Comparison of ENCODE assay signal across 17 cellular contexts in genomic region chr16:87319997-87320491, GRCh38. TPM values are rescaled to one million over a fixed set of nuclear protein-coding genes. Genes with fewer than 3 reads are reported as not detected.
DNase-seq lines count a peak whose midpoint lies in the region; ATAC-seq, FAIRE-seq and TF ChIP-seq lines count a peak whose summit lies in the region.
"Had no signal": no experiment of that assay in that cellular context is flagged by ENCODE, and none has a peak within 500 bp of the region (broad histone marks: within the 10 kb centered on the region; RNA-seq: fewer than 3 reads in every experiment).

No MANE protein-coding gene starts in this region.

- H3K27ac ChIP-seq in HepG2 (ENCODE audit: extremely low read length, insufficient read depth, low read length) (no peak overlapping the region), right lobe of liver (no peak overlapping the region), osteoblast (ENCODE audit: low read depth, low read length) (no peak overlapping the region)
- H3K27ac ChIP-seq: BLaER1 treated with 17β-estradiol and CSF1 and Interleukin-3, amounts not matched to agents 10 nM and 100 nM had no signal

- intact Hi-C loops in HepG2 (cut with micrococcal nuclease; ENCODE audit: unreplicated experiment), result loop anchor here (5.0 kb wide), 1 partner anchor 37 kb away; no protein-coding TSS in a partner anchor
- intact Hi-C loops in right lobe of liver (cut with DNase I), result loop anchor here (10.0 kb wide), 1 partner anchor 55 kb away; no protein-coding TSS in a partner anchor
- intact Hi-C loops in activated T-helper 1 cell treated with anti-CD3 and anti-CD28 coated beads, Interleukin-12 subunit alpha, Interleukin-12 subunit beta, Interleukin-2, Interleukin-4 antibody, amounts not matched to agents 30 ng/mL and 10 ng/mL and 1 ng/mL, durations not matched to agents 14 hours and 24 hours and 36 hours (cut with micrococcal nuclease), result loop anchor here (5.0 to 10.0 kb wide), 5 partner anchors 145 to 763 kb away; partner anchors contain the start of genes KLHDC4 and MTHFSD
- intact Hi-C loops in head of caudate nucleus (cut with DNase I), result loop anchor here (5.0 to 10.0 kb wide), 3 partner anchors 62 to 315 kb away; partner anchors contain the start of gene FBXO31

- H3K4me2 ChIP-seq in HepG2 (ENCODE audit: low read depth, low read length) (no peak overlapping the region), osteoblast (ENCODE audit: insufficient read depth, low read length) (no peak overlapping the region)

- ATAC-seq in HepG2 (no peak), right lobe of liver (no peak)

- peaks cover 5 to 18% of the 10 kb centered on the region in 2 experiments; a peak in 3 of 5 replicates for H3K36me3 ChIP-seq in HepG2 (replicated peaks in 1 of 2; ENCODE audit: control insufficient read depth in 1 of 2, insufficient read depth in 2 of 2, low read length in 2 of 2)
- H3K36me3 ChIP-seq in right lobe of liver, result no peaks in the 10 kb centered on the region
- no peaks in the 10 kb centered on the region for H3K36me3 ChIP-seq in osteoblast (ENCODE audit: insufficient read depth, low read length)
- H3K36me3 ChIP-seq: HAP-1 had no signal

- FAIRE-seq in HepG2 (lab: Jason Lieb, UNC), result no peak
- FAIRE-seq: GM19239, H1 had no signal

- H3K36me3 Mint-ChIP-seq in activated T-helper 1 cell treated with anti-CD3 and anti-CD28 coated beads, Interleukin-12 subunit alpha, Interleukin-12 subunit beta, Interleukin-2, Interleukin-4 antibody, amounts not matched to agents 30 ng/mL and 10 ng/mL and 1 ng/mL, durations not matched to agents 14 hours and 24 hours and 36 hours (ENCODE audit: low read depth), result peaks cover 10% of the 10 kb centered on the region
- H3K36me3 Mint-ChIP-seq: CD4-positive, CD25-positive, alpha-beta regulatory T cell had no signal

- H3K9me3 Mint-ChIP-seq in activated T-helper 1 cell treated with anti-CD3 and anti-CD28 coated beads, Interleukin-12 subunit alpha, Interleukin-12 subunit beta, Interleukin-2, Interleukin-4 antibody, amounts not matched to agents 30 ng/mL and 10 ng/mL and 1 ng/mL, durations not matched to agents 14 hours and 24 hours and 36 hours, result no peaks in the 10 kb centered on the region
- H3K9me3 Mint-ChIP-seq: CD4-positive, CD25-positive, alpha-beta regulatory T cell; HFFc6 had no signal

- BruUV-seq in HepG2 (replicated peaks; lab: Mats Ljungman, UMichigan), result no TSS peak

- no peaks in the 10 kb centered on the region; a peak in 1 of 5 replicates for H3K27me3 ChIP-seq in HepG2 (ENCODE audit: control insufficient read depth in 1 of 2, insufficient read depth in 2 of 2, low read length in 2 of 2)
- no peaks in the 10 kb centered on the region for H3K27me3 ChIP-seq in right lobe of liver
- no peaks in the 10 kb centered on the region for H3K27me3 ChIP-seq in osteoblast (ENCODE audit: insufficient read depth, low read length)
- H3K27me3 ChIP-seq: BLaER1 treated with 17β-estradiol and CSF1 and Interleukin-3, amounts not matched to agents 10 nM and 100 nM had no signal

- TF ChIP-seq EP300 in HepG2 (IDR thresholded peaks at IDR 0.05; ENCODE audit: low read depth in 2 of 2, low read length in 2 of 2) (no peak), HepG2 (CRISPR knock-in tag; IDR thresholded peaks at IDR 0.05; ENCODE audit: borderline replicate concordance) (no peak)

- WGBS in HepG2 (ENCODE audit: low lambda C conversion rate), result 99% methylated on average over 7 of the region's 7 CpGs
- WGBS in right lobe of liver (ENCODE audit: insufficient coverage, low coverage, low lambda C conversion rate, missing lambda C conversion rate), result no CpG with 5 or more reads among the region's 7 CpGs

- H3K27ac Mint-ChIP-seq in activated T-helper 1 cell treated with anti-CD3 and anti-CD28 coated beads, Interleukin-12 subunit alpha, Interleukin-12 subunit beta, Interleukin-2, Interleukin-4 antibody, amounts not matched to agents 30 ng/mL and 10 ng/mL and 1 ng/mL, durations not matched to agents 14 hours and 24 hours and 36 hours, result no peak overlapping the region
- H3K27ac Mint-ChIP-seq: HFFc6 had no signal

- TF ChIP-seq CTCF in HepG2 (CRISPR knock-in tag; IDR thresholded peaks at IDR 0.05) (no peak), right lobe of liver (IDR thresholded peaks at IDR 0.05) (no peak), osteoblast (IDR thresholded peaks at IDR 0.05; ENCODE audit: extremely low read depth, low read depth, low read length) (no peak)

- TF ChIP-seq POLR2A in HepG2 (IDR thresholded peaks at IDR 0.05; ENCODE audit: insufficient read depth in 1 of 2, low read depth in 2 of 2, low read length in 2 of 2), result no peak; a peak in 1 of 4 replicates
- TF ChIP-seq POLR2A in right lobe of liver (IDR thresholded peaks at IDR 0.05), result no peak

- POLR2A ChIA-PET in HepG2 (lab: Yijun Ruan, JAX), result interaction anchor here (4.4 kb wide), 1 partner anchor 68 kb away, joined by 62 read pairs; no protein-coding TSS in a partner anchor

- H3K4me1 Mint-ChIP-seq in activated T-helper 1 cell treated with anti-CD3 and anti-CD28 coated beads, Interleukin-12 subunit alpha, Interleukin-12 subunit beta, Interleukin-2, Interleukin-4 antibody, amounts not matched to agents 30 ng/mL and 10 ng/mL and 1 ng/mL, durations not matched to agents 14 hours and 24 hours and 36 hours (ENCODE audit: low read depth), result peaks cover 17% of the 10 kb centered on the region

- H4K20me1 ChIP-seq in HepG2 (ENCODE audit: insufficient read depth, low read length) (peaks cover 18% of the 10 kb centered on the region; the same call in 1 of the 2 replicates), osteoblast (ENCODE audit: insufficient read depth, low read length) (peaks cover 4% of the 10 kb centered on the region)

- H3K9me3 ChIP-seq in HepG2 (ENCODE audit: low read length), result no peaks in the 10 kb centered on the region
- H3K9me3 ChIP-seq in right lobe of liver, result no peaks in the 10 kb centered on the region
- no peaks in the 10 kb centered on the region for H3K9me3 ChIP-seq in osteoblast (ENCODE audit: low read depth, low read length)
- H3K9me3 ChIP-seq: BLaER1 treated with 17β-estradiol and CSF1 and Interleukin-3, amounts not matched to agents 10 nM and 100 nM; HAP-1 had no signal

- DNase-seq in HepG2 (ENCODE audit: low spot score) (no peak), right lobe of liver (no peak), dermis microvascular lymphatic vessel endothelial cell (ENCODE audit: low read depth in 2 of 2) (peak; percentile 44 to 56), osteoblast (ENCODE audit: insufficient read length, low spot score, missing footprints) (peak; percentile 46), HK-2 (ENCODE audit: unreplicated experiment) (no peak), head of caudate nucleus (no peak)
- no peak for DNase-seq in activated T-helper 1 cell treated with anti-CD3 and anti-CD28 coated beads, Interleukin-12 subunit alpha, Interleukin-12 subunit beta, Interleukin-2, Interleukin-4 antibody, amounts not matched to agents 30 ng/mL and 10 ng/mL and 1 ng/mL, durations not matched to agents 14 hours and 24 hours and 36 hours (ENCODE audit: low spot score)
- no peak for DNase-seq in stimulated activated CD4-positive, alpha-beta T cell treated with anti-CD3 and anti-CD28 coated beads, Interleukin-2, amount 100 ng/mL, for 24 hours
- DNase-seq: ACHN; CD4-positive, CD25-positive, alpha-beta regulatory T cell; DMS53; GF-D8; HFFc6 had no signal

- H3K79me2 ChIP-seq in HepG2 (ENCODE audit: insufficient read depth, low read length), result peaks cover 17% of the 10 kb centered on the region
- peaks cover 18% of the 10 kb centered on the region for H3K79me2 ChIP-seq in osteoblast (ENCODE audit: insufficient read depth, low read length)

- no peak overlapping the region for H3K9ac ChIP-seq in HepG2 (ENCODE audit: insufficient read depth, low read depth, low read length)

- H3K4me3 ChIP-seq in HepG2 (replicated peaks in 1 of 3; ENCODE audit: insufficient read depth in 1 of 3, low read depth in 2 of 3, low read length in 3 of 3) (no peak overlapping the region), right lobe of liver (no peak overlapping the region), osteoblast (ENCODE audit: insufficient read depth, low read length) (no peak overlapping the region)
- H3K4me3 ChIP-seq: BLaER1 treated with 17β-estradiol and CSF1 and Interleukin-3, amounts not matched to agents 10 nM and 100 nM; HAP-1 had no signal

- no peaks in the 10 kb centered on the region for H3K27me3 Mint-ChIP-seq in activated T-helper 1 cell treated with anti-CD3 and anti-CD28 coated beads, Interleukin-12 subunit alpha, Interleukin-12 subunit beta, Interleukin-2, Interleukin-4 antibody, amounts not matched to agents 30 ng/mL and 10 ng/mL and 1 ng/mL, durations not matched to agents 14 hours and 24 hours and 36 hours (ENCODE audit: insufficient read depth)
- H3K27me3 Mint-ChIP-seq: CD4-positive, CD25-positive, alpha-beta regulatory T cell had no signal

- CTCF ChIA-PET in HepG2 (lab: Yijun Ruan, JAX; ENCODE audit: low intra/inter-chr PET ratio, low total read pairs), result no interaction called here

- TF ChIP-seq RAD21 in HepG2 (CRISPR knock-in tag; IDR thresholded peaks at IDR 0.05), result no peak

- H3K4me3 Mint-ChIP-seq in activated T-helper 1 cell treated with anti-CD3 and anti-CD28 coated beads, Interleukin-12 subunit alpha, Interleukin-12 subunit beta, Interleukin-2, Interleukin-4 antibody, amounts not matched to agents 30 ng/mL and 10 ng/mL and 1 ng/mL, durations not matched to agents 14 hours and 24 hours and 36 hours, result no peak overlapping the region
- H3K4me3 Mint-ChIP-seq: HFFc6 had no signal

- H2AFZ ChIP-seq in HepG2 (ENCODE audit: low read length), result no peak overlapping the region
- no peak overlapping the region for H2AFZ ChIP-seq in osteoblast (ENCODE audit: low read length)

- H3K4me1 ChIP-seq in HepG2 (ENCODE audit: insufficient read depth, low read length), result peaks cover 25% of the 10 kb centered on the region
- H3K4me1 ChIP-seq in right lobe of liver, result peaks cover 0 to 11% (median 0%) of the 10 kb centered on the region in 4 donors
- peaks cover 9% of the 10 kb centered on the region for H3K4me1 ChIP-seq in osteoblast (ENCODE audit: insufficient read depth, low read length)

- in situ Hi-C loops in HepG2 (cut with HindIII; ENCODE audit: extremely low pct_ligation_motif_present, low pct_unique_long_range_greater_than_20kb), result no loop called here

RNA-seq across cellular contexts. Expression of gene C16orf95, which starts 2.9 kb away (rescaled TPM):
- total RNA-seq in HepG2 (2016; rRNA removed; fragmentation: Illumina TruSeq; extraction: Trizol) (7.2 and 8.6 TPM in 2 replicates), right lobe of liver (1 to 10 TPM; 1.7 to 5.5 (median 3.9) TPM), dermis microvascular lymphatic vessel endothelial cell (2.0 and 2.8 TPM in 2 replicates), osteoblast (4.0 and 4.4 TPM in 2 replicates)
- total RNA-seq in HepG2 (2016; cell fraction: cytosol; rRNA removed; fragmentation: Illumina TruSeq; extraction: Trizol; ENCODE audit: low read depth), result 20.8 and 21.6 TPM in 2 replicates
- total RNA-seq in HepG2 (2016; cell fraction: insoluble cytoplasmic fraction; rRNA removed; fragmentation: Illumina TruSeq; extraction: Trizol), result 6.9 and 8.1 TPM in 2 replicates
- 15.4 and 16.2 TPM in 2 replicates for total RNA-seq in HepG2 (2016; cell fraction: membrane; rRNA removed; fragmentation: Illumina TruSeq; extraction: Trizol)
- 6.3 TPM in 2 replicates for total RNA-seq in HepG2 (2016; cell fraction: nucleus; rRNA removed; fragmentation: Illumina TruSeq; extraction: Trizol)
- 2.0 and 2.8 TPM in 2 replicates for polyA plus RNA-seq in HepG2 (2011; rRNA removed)
- polyA plus RNA-seq in HepG2 (2011; cell fraction: cytosol; rRNA removed), result 1.3 and 3.1 TPM in 2 replicates
- 4.1 and 5.0 TPM in 2 replicates for polyA plus RNA-seq in HepG2 (2011; cell fraction: nucleus; rRNA removed)
- 3.8 and 4.5 TPM in 2 replicates for polyA plus RNA-seq in HepG2 (2012)
- 14.5 and 18.3 TPM in 2 replicates for polyA plus RNA-seq in HepG2 (2016; cell fraction: cytosol; fragmentation: Illumina TruSeq; extraction: Trizol; ENCODE audit: low read depth)
- 6.1 and 7.7 TPM in 2 replicates for polyA plus RNA-seq in HepG2 (2016; cell fraction: insoluble cytoplasmic fraction; fragmentation: Illumina TruSeq; extraction: Trizol; ENCODE audit: low read depth)
- polyA plus RNA-seq in HepG2 (2016; cell fraction: membrane; fragmentation: Illumina TruSeq; extraction: Trizol; ENCODE audit: low read depth), result 13.5 and 16.8 TPM in 2 replicates
- 7.1 and 7.6 TPM in 2 replicates for polyA plus RNA-seq in HepG2 (2016; cell fraction: nucleus; fragmentation: Illumina TruSeq; extraction: Trizol; ENCODE audit: insufficient read depth, low read depth)
- polyA minus RNA-seq in HepG2 (2011; rRNA and poly(A)+ RNA removed; ENCODE audit: low replicate concordance), result 2.1 and 2.6 TPM in 2 replicates
- 0.79 and 1.4 TPM in 2 replicates for polyA minus RNA-seq in HepG2 (2011; cell fraction: cytosol; rRNA and poly(A)+ RNA removed)
- 3.7 and 5.0 TPM in 2 replicates for polyA minus RNA-seq in HepG2 (2011; cell fraction: nucleus; rRNA and poly(A)+ RNA removed)
- 9.9 and 10.9 TPM in 2 replicates for total RNA-seq in activated T-helper 1 cell treated with anti-CD3 and anti-CD28 coated beads, Interleukin-12 subunit alpha, Interleukin-12 subunit beta, Interleukin-2, Interleukin-4 antibody, amounts not matched to agents 30 ng/mL and 10 ng/mL and 1 ng/mL, durations not matched to agents 14 hours and 24 hours and 36 hours

Comparison
In these comparisons a context has a peak if more than half of its experiments do, and no peak if none do; other contexts are left out.
1. DNase-seq: peak in dermis microvascular lymphatic vessel endothelial cell (2 of 2) and osteoblast (single experiment); none in HepG2 (single experiment), right lobe of liver (0 of 3), activated T-helper 1 cell treated with anti-CD3 and anti-CD28 coated beads, Interleukin-12 subunit alpha, Interleukin-12 subunit beta, Interleukin-2, Interleukin-4 antibody, amounts not matched to agents 30 ng/mL and 10 ng/mL and 1 ng/mL, durations not matched to agents 14 hours and 24 hours and 36 hours (single experiment), HK-2 (single experiment), head of caudate nucleus (0 of 42) and stimulated activated CD4-positive, alpha-beta T cell treated with anti-CD3 and anti-CD28 coated beads, Interleukin-2, amount 100 ng/mL, for 24 hours (0 of 2).